In the genomic region with DNA sequence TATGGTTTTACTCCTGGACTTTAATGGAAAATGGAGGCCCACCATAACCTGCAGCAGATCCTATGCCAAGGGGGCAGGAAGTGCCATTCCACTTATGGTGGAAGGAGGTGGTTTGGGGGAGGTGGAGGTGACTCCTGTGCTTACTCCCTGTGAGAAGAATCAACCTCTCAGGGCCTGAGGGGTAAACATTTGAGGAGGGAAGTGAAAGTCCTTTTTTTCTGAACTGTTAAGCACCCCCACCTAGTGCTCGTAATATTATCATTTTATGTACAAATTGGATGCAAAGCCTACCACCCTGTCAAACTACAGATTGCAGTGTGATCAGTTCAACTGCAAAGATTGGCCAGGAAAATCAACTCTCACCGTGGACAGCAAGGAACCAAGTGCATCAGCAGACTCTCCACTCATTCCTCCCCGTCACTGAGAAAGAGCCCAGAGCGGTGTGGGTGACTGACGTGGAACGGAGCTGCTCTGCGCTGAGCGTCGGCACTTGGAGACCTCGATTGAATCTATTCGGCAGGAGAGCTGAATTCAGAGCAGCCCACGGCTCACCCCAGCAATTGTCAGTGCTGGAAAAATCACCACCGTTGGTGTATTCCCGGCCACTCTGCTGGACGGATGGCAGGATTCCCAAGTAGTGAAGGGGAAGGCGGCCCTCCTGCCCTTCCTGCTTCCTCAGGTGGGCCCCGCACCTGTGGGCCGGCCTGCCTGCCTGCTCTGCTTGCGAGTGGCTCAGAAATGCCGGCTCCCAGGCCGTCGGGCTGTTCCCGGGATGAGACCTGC, we compare ENCODE assay signal across 1 cellular context.
TF ChIP-seq lines count a peak whose summit lies in the region.

No MANE protein-coding gene starts in this region.

TF ChIP-seq in GM12878, 131 proteins besides CTCF, POLR2A, EP300 and RAD21:
- TF ChIP-seq CUX1 (IDR thresholded peaks at IDR 0.05; ENCODE audit: insufficient replicate concordance, low read depth, low read length) (no peak), SPI1 (IDR thresholded peaks at IDR 0.05; ENCODE audit: borderline replicate concordance, insufficient read depth, low read depth, low read length) (peak; percentile 25; the same call in 1 of the 2 replicates)
TF ChIP-seq in GM12878: peak in this region for 1.
